Comparison of ENCODE assay signal across 8 cellular contexts in genomic region chr22:19447388-19448075, GRCh38. TPM values are rescaled to one million over a fixed set of nuclear protein-coding genes. Genes with fewer than 3 reads are reported as not detected.
DNase-seq lines count a peak whose midpoint lies in the region; ATAC-seq and TF ChIP-seq lines count a peak whose summit lies in the region.

TSS of gene C22orf39 (minus strand) at chr22:19447711. CDS start at chr22:19447688, 23 bp downstream.

- H3K79me1 ChIP-seq in trophoblast cell (ENCODE audit: low read length), result peaks cover 7% of the 10 kb centered on the region

- peak within 1 kb of the TSS; percentile 87 for H3K4me3 ChIP-seq in GM12864 (ENCODE audit: low read depth, low read length)
- H3K4me3 ChIP-seq in adipocyte (ENCODE audit: low read length), result peak within 1 kb of the TSS; percentile 89
- H3K4me3 ChIP-seq in trophoblast cell (ENCODE audit: low read depth, low read length), result peak within 1 kb of the TSS; percentile 90
- H3K4me3 ChIP-seq in transverse colon, result peak within 1 kb of the TSS; percentile 66 to 95 (median 76)

- in situ Hi-C loops in transverse colon (cut with MboI; ENCODE audit: low pct_ligation_motif_present in 1 of 4, low pct_unique_long_range_greater_than_20kb in 1 of 4, low sequenced_read_pairs in 3 of 4), result no loop called here

- peak within 1 kb of the TSS; percentile 42 for H2BK5ac ChIP-seq in trophoblast cell (ENCODE audit: low read depth, low read length, poor library complexity)

- no peak within 1 kb of the TSS for H2BK12ac ChIP-seq in trophoblast cell (ENCODE audit: low read length)

- TF ChIP-seq POLR2A in transverse colon (IDR thresholded peaks at IDR 0.05), result peak; percentile 78

- peak within 1 kb of the TSS; percentile 86 for H4K91ac ChIP-seq in trophoblast cell (ENCODE audit: low read depth, low read length)

- peaks cover 7% of the 10 kb centered on the region for H3K79me2 ChIP-seq in trophoblast cell (ENCODE audit: control insufficient read depth, insufficient read depth, low read length, poor library complexity)

- ATAC-seq in HG02759 (IDR thresholded peaks at IDR 0.05; ENCODE audit: unreplicated experiment), result peak; percentile 75

- no peaks in the 10 kb centered on the region for H3K9me3 ChIP-seq in adipocyte (ENCODE audit: control insufficient read depth, low read length)
- H3K9me3 ChIP-seq in trophoblast cell (ENCODE audit: insufficient read depth, low read depth, low read length), result no peaks in the 10 kb centered on the region
- no peaks in the 10 kb centered on the region for H3K9me3 ChIP-seq in transverse colon

- H3K9ac ChIP-seq in adipocyte (ENCODE audit: low read length), result peak within 1 kb of the TSS; percentile 88
- peak within 1 kb of the TSS; percentile 83 for H3K9ac ChIP-seq in trophoblast cell (ENCODE audit: low read length)

- H4K12ac ChIP-seq in trophoblast cell (ENCODE audit: low read depth, low read length), result peak within 1 kb of the TSS; percentile 72

- H3K4me1 ChIP-seq in adipocyte (ENCODE audit: control insufficient read depth, insufficient read depth, low read length) (peaks cover 32% of the 10 kb centered on the region), trophoblast cell (ENCODE audit: control insufficient read depth in 1 of 2, insufficient read depth in 2 of 2, low read length in 2 of 2) (peaks cover 11 to 12% of the 10 kb centered on the region in 2 experiments), transverse colon (peaks cover 16 to 23% (median 21%) of the 10 kb centered on the region in 4 donors)

- H3K36me3 ChIP-seq in adipocyte (ENCODE audit: control insufficient read depth, insufficient read depth, low read length, severe bottlenecking) (peaks cover 30% of the 10 kb centered on the region), trophoblast cell (ENCODE audit: control insufficient read depth in 1 of 2, insufficient read depth in 2 of 2, low read length in 2 of 2) (peaks cover 26 to 43% of the 10 kb centered on the region in 2 experiments), transverse colon (peaks cover 0 to 9% (median 0%) of the 10 kb centered on the region in 4 donors)

- peak within 1 kb of the TSS; percentile 89 for H3K4me2 ChIP-seq in trophoblast cell (ENCODE audit: low read length)

- peak within 1 kb of the TSS; percentile 93 for H3K4ac ChIP-seq in trophoblast cell (ENCODE audit: low read depth, low read length)

- peak within 1 kb of the TSS; percentile 81 for H2AFZ ChIP-seq in trophoblast cell (ENCODE audit: insufficient read depth, low read length, poor library complexity)

- no CpG with 5 or more reads among the region's 83 CpGs for WGBS in trophoblast cell (ENCODE audit: extremely low coverage, insufficient coverage, insufficient read length)
- whole genome bisulfite sequencing in transverse colon (ENCODE audit: low coverage in 1 of 2), 2 donors, result 1% methylated on average over 73 of the region's 83 CpGs; no CpG with 5 or more reads in 1 of the 2 donors

- TF ChIP-seq CTCF in GM12864 (IDR thresholded peaks at IDR 0.05; ENCODE audit: low read depth, low read length, missing control alignments) (no peak), transverse colon (IDR thresholded peaks at IDR 0.05) (no peak)

- H3K14ac ChIP-seq in trophoblast cell (ENCODE audit: low read length), result peak within 1 kb of the TSS; percentile 84

- no peak for TF ChIP-seq EP300 in transverse colon (IDR thresholded peaks at IDR 0.05; ENCODE audit: low read depth)

- no peak within 1 kb of the TSS for H3K23ac ChIP-seq in trophoblast cell (ENCODE audit: low read length)

- no peak within 1 kb of the TSS for H2AK5ac ChIP-seq in trophoblast cell (ENCODE audit: low read length)

- H4K8ac ChIP-seq in trophoblast cell (ENCODE audit: low read depth, low read length), result peak within 1 kb of the TSS; percentile 85

- DNase-seq in GM12864 (ENCODE audit: low read depth), result peak; percentile 81
- DNase-seq in NCI-H1417 treated with DMSO at 0.1 percent for 48 hours (lab: John Stamatoyannopoulos, UW), result peak; percentile 41
- peak; percentile 91 for DNase-seq in SW480 (ENCODE audit: low spot score)
- DNase-seq in adipocyte (ENCODE audit: low read depth), result peak; percentile 93
- peak; percentile 95 for DNase-seq in cardiac septum (ENCODE audit: low spot score)
- DNase-seq in trophoblast cell, result peak; percentile 87 to 90
- peak; percentile 92 for DNase-seq in transverse colon

- H3K27ac ChIP-seq in trophoblast cell (ENCODE audit: low read depth, low read length), result peak within 1 kb of the TSS; percentile 91
- H3K27ac ChIP-seq in transverse colon, result peak within 1 kb of the TSS; percentile 92 to 97 (median 96)

- H3K27me3 ChIP-seq in adipocyte (replicated peaks; ENCODE audit: control insufficient read depth, insufficient read depth, low read length) (no peaks in the 10 kb centered on the region), trophoblast cell (ENCODE audit: insufficient read depth, low read length) (no peaks in the 10 kb centered on the region), transverse colon (no peaks in the 10 kb centered on the region)

- intact Hi-C loops in cardiac septum (cut with DNase I) (loop anchor here (2.0 to 5.0 kb wide), 3 partner anchors 15 to 270 kb away; partner anchors contain the start of genes CLTCL1, MRPL40 and SLC25A1), transverse colon (cut with DNase I; ENCODE audit: low total_unique reads) (no loop called here)

- peak within 1 kb of the TSS; percentile 43 for H2BK120ac ChIP-seq in trophoblast cell (ENCODE audit: insufficient read depth, low read length, poor library complexity)

- peak within 1 kb of the TSS; percentile 61 for H3K18ac ChIP-seq in trophoblast cell (ENCODE audit: low read length)

RNA-seq across cellular contexts. Expression of gene C22orf39, which starts in this region (rescaled TPM):
- 48.7 TPM for total RNA-seq in cardiac septum
- 17.3 and 18.3 TPM in 2 replicates for polyA plus RNA-seq in trophoblast cell (2013)
- 10 to 100 TPM; 26.6 to 50.7 (median 39.4) TPM for total RNA-seq in transverse colon

Comparison
In these comparisons a context has a peak if more than half of its experiments do, and no peak if none do; other contexts are left out.
1. Peak in every context shown above with its lines: DNase-seq, ATAC-seq, H3K4me3 ChIP-seq and H3K27ac ChIP-seq.
2. DNase-seq: peak in every context shown above with its lines; median percentile 95 in cardiac septum; 93 in adipocyte; 92 in transverse colon; 91 in SW480; 88 in trophoblast cell; 81 in GM12864; 41 in NCI-H1417 treated with DMSO at 0.1 percent for 48 hours.